ENCODE assay signal across 8 cellular contexts in the genomic region with DNA sequence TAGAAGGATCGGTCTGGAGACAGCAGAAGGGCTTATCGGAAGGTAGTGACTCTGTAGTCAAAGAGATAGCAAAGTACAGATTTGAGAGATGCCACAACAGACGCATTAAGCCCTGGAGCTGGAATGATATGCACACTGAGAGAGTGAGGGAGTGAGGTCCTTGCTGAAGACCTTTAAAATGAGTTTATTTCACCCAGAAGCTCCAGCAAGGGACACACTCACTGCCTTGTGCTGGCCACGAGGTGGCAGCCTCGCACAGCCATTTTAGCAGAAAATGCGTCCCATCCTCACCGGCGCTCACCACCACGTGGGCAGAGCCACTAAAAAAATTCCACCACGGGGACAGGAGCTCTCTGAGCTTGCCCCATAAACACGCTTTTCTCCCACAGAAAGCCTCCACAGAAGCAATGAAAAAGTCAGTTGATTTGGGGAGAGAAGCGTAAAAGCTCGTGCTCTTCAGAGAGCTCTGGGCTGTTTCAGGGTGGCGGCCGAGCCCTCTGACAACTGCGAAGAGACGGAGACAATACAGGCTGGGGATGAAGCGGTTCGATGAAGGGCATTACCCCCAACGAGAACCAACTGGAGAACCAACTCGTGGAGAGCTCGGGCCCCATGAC.
DNase-seq lines count a peak whose midpoint lies in the region; ATAC-seq and TF ChIP-seq lines count a peak whose summit lies in the region.

No MANE protein-coding gene starts in this region.

- DNase-seq in A673 (ENCODE audit: low spot score) = peak; percentile 94
- DNase-seq in NCI-H1105 (lab: John Stamatoyannopoulos, UW) = peak; percentile 51
- peak; percentile 33 to 51 (median 40) for DNase-seq in activated CD4-positive, CD25-positive, alpha-beta regulatory T cell (lab: John Stamatoyannopoulos, UW)
- DNase-seq in cardiac fibroblast (ENCODE audit: low read depth in 2 of 2) = peak; percentile 85 to 89
- peak; percentile 88 for DNase-seq in islet precursor cell
- peak; percentile 82 for DNase-seq in stimulated activated CD4-positive, alpha-beta T cell treated with anti-CD3 and anti-CD28 coated beads, Interleukin-15, amount 100 ng/mL, for 24 hours
- DNase-seq in NCI-H187 treated with DMSO at 0.1 percent for 48 hours (lab: John Stamatoyannopoulos, UW) = no peak

- H3K9me3 ChIP-seq in A673 (ENCODE audit: low read depth, low read length, poor library complexity, severe bottlenecking) = peaks cover 11% of the 10 kb centered on the region

- no peaks in the 10 kb centered on the region for H3K27me3 ChIP-seq in A673 (replicated peaks; ENCODE audit: insufficient read depth, low read depth, low read length, poor library complexity)

- TF ChIP-seq CTCF in A673 (conservative IDR thresholded peaks at IDR 0.05; ENCODE audit: low read depth, low read length) = peak; percentile 86
- peak; percentile 78 for TF ChIP-seq CTCF in cardiac fibroblast (IDR thresholded peaks at IDR 0.05; ENCODE audit: low read depth, low read length)

- BruUV-seq in A673 (replicated peaks; lab: Mats Ljungman, UMichigan) = no TSS peak

- POLR2A ChIA-PET in A673 (lab: Charles Lee; ENCODE audit: low non-redundant PET) = interaction anchor here (0.6 kb wide), 2 partner anchors 49 to 53 kb away, joined by 3 read pairs; no protein-coding TSS in a partner anchor

- peaks cover 82% of the 10 kb centered on the region for H3K4me1 ChIP-seq in A673 (ENCODE audit: insufficient read depth, low read length, poor library complexity, severe bottlenecking)

- H3K4me3 ChIP-seq in A673 (ENCODE audit: low read depth, low read length, poor library complexity, severe bottlenecking) (no peak overlapping the region), cardiac fibroblast (replicated peaks in 1 of 2; ENCODE audit: low read depth in 2 of 2, low read length in 2 of 2) (no peak overlapping the region)

- ATAC-seq in GM18868 (IDR thresholded peaks at IDR 0.05; ENCODE audit: unreplicated experiment) = peak; percentile 34

- peak overlapping the region; percentile 73 for H3K27ac ChIP-seq in A673 (ENCODE audit: low read depth, low read length, poor library complexity, severe bottlenecking)

- intact Hi-C loops in A673 (cut with micrococcal nuclease; ENCODE audit: unreplicated experiment) = loop anchor here (1.0 kb wide), 2 partner anchors 110 to 143 kb away; no protein-coding TSS in a partner anchor

- CTCF ChIA-PET in A673 (lab: Charles Lee) = interaction anchor here (0.6 to 2.1 kb wide), 25 partner anchors 9 to 172 kb away, joined by 3 to 14 read pairs (median 5); no protein-coding TSS in a partner anchor

- H3K36me3 ChIP-seq in A673 (ENCODE audit: insufficient read depth, low read length, poor library complexity, severe bottlenecking) = peaks cover 74% of the 10 kb centered on the region
